ENCODE assay signal across 35 cellular contexts in genomic region chr20:5938456-5939029, GRCh38. TPM values are rescaled to one million over a fixed set of nuclear protein-coding genes. Genes with fewer than 3 reads are reported as not detected.
"Had no signal": no experiment of that assay in that cellular context is flagged by ENCODE, and none has a peak within 500 bp of the region (broad histone marks: within the 10 kb centered on the region; RNA-seq: fewer than 3 reads in every experiment).

No MANE protein-coding gene starts in this region.

- H3K4me1 Mint-ChIP-seq: T-cell had no signal

- H3K27me3 ChIP-seq: adrenal gland, body of pancreas, brain microvascular endothelial cell, breast epithelium had no signal

- H3K9me3 ChIP-seq: adrenal gland, body of pancreas, breast epithelium had no signal

- ATAC-seq: activated CD8-positive, alpha-beta T cell treated with anti-CD3 and anti-CD28 coated beads for 36 hours; activated naive CD4-positive, alpha-beta T cell treated with anti-CD3 and anti-CD28 coated beads, Interleukin-2, amount 50 U/mL, for 72 hours; activated T-cell treated with anti-CD3 and anti-CD28 coated beads, Interleukin-2, amount 50 U/mL, for 4 hours; activated T-cell treated with anti-CD3 and anti-CD28 coated beads, Interleukin-2, amount 50 U/mL, for 72 hours; activated T-helper 17 cell treated with anti-CD3 and anti-CD28 coated beads, Interleukin-2, amount 50 U/mL, for 72 hours; body of pancreas; T-cell had no signal

- DNase-seq: activated B cell treated with CpG ODN at 0.5 μM for 24 hours; activated CD4-positive, alpha-beta memory T cell treated with anti-CD3 and anti-CD28 coated beads for 36 hours; activated CD4-positive, alpha-beta T cell treated with anti-CD3 and anti-CD28 coated beads for 4 hours; activated CD4-positive, alpha-beta T cell treated with anti-CD3 and anti-CD28 coated beads, Interleukin-2, amount 10 ng/mL, durations not matched to agents 24 days and 14 days; activated CD4-positive, alpha-beta T cell treated with anti-CD3 and anti-CD28 coated beads, Interleukin-2, amount 50 U/mL, for 1 hour; activated CD4-positive, alpha-beta T cell treated with anti-CD3 and anti-CD28 coated beads, Interleukin-2, amount 50 U/mL, for 4 hours; activated CD4-positive, CD25-positive, alpha-beta regulatory T cell treated with anti-CD3 and anti-CD28 coated beads, Interleukin-2, amount 50 U/mL, for 72 hours; activated CD8-positive, alpha-beta memory T cell treated with anti-CD3 and anti-CD28 coated beads, Interleukin-2, amount 50 U/mL, for 4 hours; activated CD8-positive, alpha-beta T cell treated with anti-CD3 and anti-CD28 coated beads for 36 hours; activated effector memory CD4-positive, alpha-beta T cell treated with anti-CD3 and anti-CD28 coated beads, Interleukin-2, amount 50 U/mL, for 16 hours; activated gamma-delta T cell treated with Interleukin-2 at 50 U/mL for 16 hours; activated naive CD4-positive, alpha-beta T cell; activated naive CD4-positive, alpha-beta T cell treated with anti-CD3 and anti-CD28 coated beads for 36 hours; activated naive CD4-positive, alpha-beta T cell treated with anti-CD3 and anti-CD28 coated beads, Interleukin-2, amount 50 U/mL, for 16 hours; activated naive CD8-positive, alpha-beta T cell treated with anti-CD3 and anti-CD28 coated beads for 36 hours; activated T-cell treated with anti-CD3 and anti-CD28 coated beads, Interleukin-2, amount 50 U/mL, for 4 hours; activated T-cell treated with anti-CD3 and anti-CD28 coated beads, Interleukin-2, amount 50 U/mL, for 72 hours; adrenal gland; amniotic stem cell; aorta; body of pancreas; brain microvascular endothelial cell; central memory CD4-positive, alpha-beta T cell; T-cell; T-helper 2 cell; T-helper 9 cell had no signal

- H3K36me3 ChIP-seq: breast epithelium had no signal

- H3K27ac Mint-ChIP-seq: activated B cell treated with CpG ODN at 0.5 μM for 24 hours; activated CD4-positive, alpha-beta memory T cell treated with anti-CD3 and anti-CD28 coated beads for 36 hours; activated CD4-positive, alpha-beta T cell treated with anti-CD3 and anti-CD28 coated beads, Interleukin-2, amount 10 ng/mL, durations not matched to agents 24 days and 14 days; activated CD8-positive, alpha-beta T cell treated with anti-CD3 and anti-CD28 coated beads for 36 hours; activated naive CD4-positive, alpha-beta T cell treated with anti-CD3 and anti-CD28 coated beads for 36 hours; activated naive CD8-positive, alpha-beta T cell treated with anti-CD3 and anti-CD28 coated beads for 36 hours; activated T-cell treated with anti-CD3 and anti-CD28 coated beads, Interleukin-2, amount 50 U/mL, for 72 hours; activated T-helper 1 cell treated with anti-CD3 and anti-CD28 coated beads, Interleukin-12 subunit alpha, Interleukin-12 subunit beta, Interleukin-2, Interleukin-4 antibody, amounts not matched to agents 30 ng/mL and 10 ng/mL and 1 ng/mL, durations not matched to agents 14 hours and 24 hours and 36 hours; activated T-helper 17 cell treated with anti-CD3 and anti-CD28 coated beads, Interleukin-2, amount 50 U/mL, for 72 hours; T-helper 2 cell treated with Interferon-gamma antibody and Interleukin-4, amounts not matched to agents 5 μg/mL and 100 μg/mL, for 36 hours had no signal

- H3K27ac ChIP-seq: adrenal gland, body of pancreas, brain microvascular endothelial cell, breast epithelium, VCaP had no signal

- H3K4me3 ChIP-seq: adrenal gland, body of pancreas, breast epithelium had no signal

- FAIRE-seq: astrocyte, TTC549 had no signal

- H3K27me3 Mint-ChIP-seq: activated B cell treated with CpG ODN at 0.5 μM for 24 hours; activated CD4-positive, alpha-beta memory T cell treated with anti-CD3 and anti-CD28 coated beads for 36 hours; activated CD4-positive, alpha-beta T cell treated with anti-CD3 and anti-CD28 coated beads, Interleukin-2, amount 10 ng/mL, durations not matched to agents 24 days and 14 days; activated CD8-positive, alpha-beta T cell treated with anti-CD3 and anti-CD28 coated beads for 36 hours; activated naive CD8-positive, alpha-beta T cell treated with anti-CD3 and anti-CD28 coated beads for 36 hours; activated T-helper 17 cell treated with anti-CD3 and anti-CD28 coated beads, Interleukin-2, amount 50 U/mL, for 72 hours; T-cell had no signal

- H3K4me3 Mint-ChIP-seq: activated B cell treated with CpG ODN at 0.5 μM for 24 hours; activated CD4-positive, alpha-beta memory T cell treated with anti-CD3 and anti-CD28 coated beads for 36 hours; activated CD4-positive, alpha-beta T cell treated with anti-CD3 and anti-CD28 coated beads, Interleukin-2, amount 10 ng/mL, durations not matched to agents 24 days and 14 days; activated CD8-positive, alpha-beta T cell treated with anti-CD3 and anti-CD28 coated beads for 36 hours; activated naive CD4-positive, alpha-beta T cell treated with anti-CD3 and anti-CD28 coated beads for 36 hours; activated naive CD8-positive, alpha-beta T cell treated with anti-CD3 and anti-CD28 coated beads for 36 hours; activated T-cell treated with anti-CD3 and anti-CD28 coated beads, Interleukin-2, amount 50 U/mL, for 4 hours; activated T-cell treated with anti-CD3 and anti-CD28 coated beads, Interleukin-2, amount 50 U/mL, for 72 hours; activated T-helper 1 cell treated with anti-CD3 and anti-CD28 coated beads, Interleukin-12 subunit alpha, Interleukin-12 subunit beta, Interleukin-2, Interleukin-4 antibody, amounts not matched to agents 30 ng/mL and 10 ng/mL and 1 ng/mL, durations not matched to agents 14 hours and 24 hours and 36 hours; activated T-helper 17 cell treated with anti-CD3 and anti-CD28 coated beads, Interleukin-2, amount 50 U/mL, for 72 hours; T-cell; T-helper 2 cell treated with Interferon-gamma antibody and Interleukin-4, amounts not matched to agents 5 μg/mL and 100 μg/mL, for 36 hours had no signal

- H3K4me1 ChIP-seq: adrenal gland, body of pancreas, breast epithelium had no signal

RNA-seq across cellular contexts. Expression of gene CHGB, which starts 27.2 kb away (rescaled TPM):
- total RNA-seq: activated B cell treated with CpG ODN at 0.5 μM for 24 hours; activated CD4-positive, alpha-beta T cell treated with anti-CD3 and anti-CD28 coated beads, Interleukin-2, amount 10 ng/mL, durations not matched to agents 24 days and 14 days; activated CD8-positive, alpha-beta T cell treated with anti-CD3 and anti-CD28 coated beads for 36 hours; activated naive CD4-positive, alpha-beta T cell treated with anti-CD3 and anti-CD28 coated beads for 36 hours; activated T-cell treated with anti-CD3 and anti-CD28 coated beads, Interleukin-2, amount 50 U/mL, for 72 hours; activated T-helper 1 cell treated with anti-CD3 and anti-CD28 coated beads, Interleukin-12 subunit alpha, Interleukin-12 subunit beta, Interleukin-2, Interleukin-4 antibody, amounts not matched to agents 30 ng/mL and 10 ng/mL and 1 ng/mL, durations not matched to agents 14 hours and 24 hours and 36 hours; aorta; breast epithelium; T-helper 1 cell treated with Interleukin-12 subunit alpha and Interleukin-12 subunit beta and Interleukin-4 antibody, amounts not matched to agents 30 ng/mL and 1 ng/mL, for 36 hours had no signal
